Comparison of ENCODE assay signal across 8 cellular contexts in genomic region chr2:76850969-76851368, GRCh38.
"Had no signal": no experiment of that assay in that cellular context is flagged by ENCODE, and none has a peak within 500 bp of the region (broad histone marks: within the 10 kb centered on the region; RNA-seq: fewer than 3 reads in every experiment).

No MANE protein-coding gene starts in this region.

- DNase-seq: activated CD4-positive, alpha-beta T cell treated with anti-CD3 and anti-CD28 coated beads, Interleukin-2, amount 50 U/mL, for 1 hour; activated CD8-positive, alpha-beta memory T cell treated with anti-CD3 and anti-CD28 coated beads for 24 hours; activated naive CD8-positive, alpha-beta T cell treated with anti-CD3 and anti-CD28 coated beads for 36 hours; amygdala; body of pancreas; islet precursor cell; midbrain; psoas muscle had no signal
